In the genomic region with DNA sequence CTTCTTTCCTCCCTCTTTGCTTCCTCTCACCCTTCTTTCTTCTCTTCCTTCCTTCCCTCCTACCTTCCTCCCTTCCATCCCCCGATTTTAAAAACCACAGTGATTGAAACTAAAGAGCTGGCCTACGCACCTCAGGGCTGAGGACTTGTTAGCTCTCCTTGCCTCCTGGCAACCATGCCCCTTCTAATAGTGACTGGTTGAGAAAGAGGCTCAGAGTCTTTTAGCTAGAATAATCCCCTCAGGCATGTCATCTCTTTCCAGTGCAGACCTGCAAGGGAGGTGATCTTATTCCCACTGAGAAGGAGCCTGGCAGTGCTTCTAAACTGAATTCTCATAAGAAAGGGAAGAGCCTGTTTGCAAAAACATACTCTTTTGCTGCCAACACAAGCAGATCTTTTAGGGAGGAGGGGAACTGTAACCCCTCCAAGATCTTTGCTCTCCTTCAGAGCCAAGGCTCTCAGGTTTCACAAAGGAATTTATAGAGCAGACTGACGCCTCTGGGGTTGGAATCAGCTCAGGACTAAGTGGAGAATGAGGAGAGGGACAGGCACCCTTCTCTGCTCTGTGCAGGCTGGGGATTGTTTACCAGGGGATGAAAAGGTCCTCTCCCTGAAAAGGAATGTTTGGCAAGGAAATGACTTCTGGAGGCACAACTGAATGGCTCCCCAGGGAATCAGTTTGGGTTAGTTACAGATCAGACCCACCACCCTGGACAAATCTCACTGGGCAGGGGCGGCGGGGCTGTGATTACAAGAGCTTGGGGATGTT, we compare ENCODE assay signal across 10 cellular contexts. TPM values are rescaled to one million over a fixed set of nuclear protein-coding genes. Genes with fewer than 3 reads are reported as not detected.
DNase-seq lines count a peak whose midpoint lies in the region; ATAC-seq, FAIRE-seq and TF ChIP-seq lines count a peak whose summit lies in the region.
"Had no signal": no experiment of that assay in that cellular context is flagged by ENCODE, and none has a peak within 500 bp of the region (broad histone marks: within the 10 kb centered on the region; RNA-seq: fewer than 3 reads in every experiment).

No MANE protein-coding gene starts in this region.

- H3K4me1 ChIP-seq in body of pancreas (peaks cover 9% of the 10 kb centered on the region), tibial artery (peaks cover 0 to 45% (median 27%) of the 10 kb centered on the region in 4 donors)

- TF ChIP-seq CTCF in body of pancreas (IDR thresholded peaks at IDR 0.05) (no peak), tibial artery (IDR thresholded peaks at IDR 0.05) (no peak)

- H3K9me3 ChIP-seq in body of pancreas, result no peaks in the 10 kb centered on the region
- H3K9me3 ChIP-seq in tibial artery, result no peaks in the 10 kb centered on the region

- no peak overlapping the region for H3K27ac Mint-ChIP-seq in stimulated activated memory B cell treated with anti-CD40 and anti-IgM and Interleukin-4, amounts not matched to agents 10 μg/mL and 1 μg/mL and 100 μg/mL, for 72 hours

- no peaks in the 10 kb centered on the region for H3K36me3 Mint-ChIP-seq in stimulated activated memory B cell treated with anti-CD40 and anti-IgM and Interleukin-4, amounts not matched to agents 10 μg/mL and 1 μg/mL and 100 μg/mL, for 72 hours

- H3K4me1 Mint-ChIP-seq in stimulated activated memory B cell treated with anti-CD40 and anti-IgM and Interleukin-4, amounts not matched to agents 10 μg/mL and 1 μg/mL and 100 μg/mL, for 72 hours, result peaks cover 6% of the 10 kb centered on the region

- H3K27me3 Mint-ChIP-seq in stimulated activated memory B cell treated with anti-CD40 and anti-IgM and Interleukin-4, amounts not matched to agents 10 μg/mL and 1 μg/mL and 100 μg/mL, for 72 hours, result no peaks in the 10 kb centered on the region

- no peak for FAIRE-seq in HTR-8/SVneo (lab: Jason Lieb, UNC)

- WGBS in body of pancreas, 2 donors, result 44 to 46% methylated on average over 5 of the region's 5 CpGs

- H3K27ac ChIP-seq in body of pancreas, result peak overlapping the region in 2 of 4 donors; percentile 11 to 51
- peak overlapping the region; percentile 35 for H3K27ac ChIP-seq in layer of hippocampus (ENCODE audit: low read depth, low read length)
- H3K27ac ChIP-seq in tibial artery, result peak overlapping the region; percentile 82 to 87

- H3K36me3 ChIP-seq in body of pancreas (replicated peaks in 1 of 2; ENCODE audit: insufficient read depth in 1 of 2, low read depth in 2 of 2) (no peaks in the 10 kb centered on the region), tibial artery (no peaks in the 10 kb centered on the region)

- TF ChIP-seq POLR2A in body of pancreas (IDR thresholded peaks at IDR 0.05), result no peak

- H3K27me3 ChIP-seq in body of pancreas (no peaks in the 10 kb centered on the region), layer of hippocampus (ENCODE audit: control insufficient read depth, insufficient read depth, low read length) (no peaks in the 10 kb centered on the region), tibial artery (no peaks in the 10 kb centered on the region)

- peak; percentile 62 for ATAC-seq in body of pancreas
- no peak for ATAC-seq in stimulated activated memory B cell treated with anti-CD40 and anti-IgM and Interleukin-4, amounts not matched to agents 10 μg/mL and 1 μg/mL and 100 μg/mL, for 72 hours

- H3K9me3 Mint-ChIP-seq in stimulated activated memory B cell treated with anti-CD40 and anti-IgM and Interleukin-4, amounts not matched to agents 10 μg/mL and 1 μg/mL and 100 μg/mL, for 72 hours, result peaks cover 2% of the 10 kb centered on the region

- H3K4me3 ChIP-seq in body of pancreas (no peak overlapping the region), tibial artery (peak overlapping the region; percentile 5 to 18)

- H3K4me3 Mint-ChIP-seq in stimulated activated memory B cell treated with anti-CD40 and anti-IgM and Interleukin-4, amounts not matched to agents 10 μg/mL and 1 μg/mL and 100 μg/mL, for 72 hours, result no peak overlapping the region

- intact Hi-C loops in body of pancreas (cut with DNase I), result no loop called here
- intact Hi-C loops in tibial artery (cut with DNase I; ENCODE audit: low total_unique reads), result no loop called here

- peak; percentile 52 for DNase-seq in HTR-8/SVneo (ENCODE audit: insufficient read length, low spot score)
- DNase-seq in body of pancreas, result peak in 1 of 4 donors; percentile 13
- no peak for DNase-seq in tibial artery
- DNase-seq in NK-92 treated with Interleukin-12 subunit alpha and Interleukin-12 subunit beta, amount 100 ng/mL, for 24 hours (lab: John Stamatoyannopoulos, UW), result no peak
- DNase-seq in HPDE6-E6E7 (ENCODE audit: extremely low spot score), result no peak
- no peak for DNase-seq in activated naive CD4-positive, alpha-beta T cell treated with anti-CD3 and anti-CD28 coated beads, Interleukin-2, amount 50 U/mL, for 16 hours
- DNase-seq: GOT3 had no signal

RNA-seq across cellular contexts. Expression of gene ANKRD1, which starts 9.4 kb away (rescaled TPM):
- 1 to 10 TPM in 1 of 2 donors, under 1 TPM in 1; 0.52 to 4.3 TPM for total RNA-seq in body of pancreas
- total RNA-seq: T-helper 2 cell treated with Interferon-gamma antibody and Interleukin-4, amounts not matched to agents 100 ng/mL and 5 ng/mL, for 36 hours had no signal

RNA-seq across cellular contexts. Expression of gene RPP30, which starts 58.5 kb away (rescaled TPM):
- total RNA-seq in body of pancreas, result 10 to 100 TPM; 13.5 to 22.8 TPM

Comparison
In these comparisons a context has a peak if more than half of its experiments do, and no peak if none do; other contexts are left out.
1. H3K4me3 ChIP-seq: peak in tibial artery (2 of 2); none in body of pancreas (0 of 2).